ENCODE assay signal across 23 cellular contexts in genomic region chr22:42039271-42039670, GRCh38. TPM values are rescaled to one million over a fixed set of nuclear protein-coding genes. Genes with fewer than 3 reads are reported as not detected.
"Had no signal": no experiment of that assay in that cellular context is flagged by ENCODE, and none has a peak within 500 bp of the region (broad histone marks: within the 10 kb centered on the region; RNA-seq: fewer than 3 reads in every experiment).

No MANE protein-coding gene starts in this region.

- ATAC-seq: activated naive CD4-positive, alpha-beta T cell treated with anti-CD3 and anti-CD28 coated beads, Interleukin-2, amount 50 U/mL, for 72 hours; activated T-helper 17 cell treated with anti-CD3 and anti-CD28 coated beads, Interleukin-2, amount 50 U/mL, for 72 hours; effector memory CD8-positive, alpha-beta T cell; foreskin keratinocyte; left ventricle myocardium superior; natural killer cell treated with Interleukin-12 subunit alpha and Interleukin-12 subunit beta and Interleukin-15 and Interleukin-18, amount 100 ng/mL, for 72 hours; stimulated activated naive B cell treated with anti-CD40 and anti-IgM and Interleukin-4, amounts not matched to agents 10 μg/mL and 1 μg/mL and 100 μg/mL, for 72 hours had no signal

- H3K4me3 Mint-ChIP-seq: activated T-cell treated with anti-CD3 and anti-CD28 coated beads, Interleukin-2, amount 50 U/mL, for 24 hours; activated T-helper 17 cell treated with anti-CD3 and anti-CD28 coated beads, Interleukin-2, amount 50 U/mL, for 72 hours; effector memory CD8-positive, alpha-beta T cell; natural killer cell treated with Interleukin-12 subunit alpha and Interleukin-12 subunit beta and Interleukin-15 and Interleukin-18, amount 100 ng/mL, for 72 hours; stimulated activated naive B cell treated with anti-CD40 and anti-IgM and Interleukin-4, amounts not matched to agents 10 μg/mL and 1 μg/mL and 100 μg/mL, for 72 hours had no signal

- H3K36me3 ChIP-seq: adrenal gland, sigmoid colon, thoracic aorta, WERI-Rb-1 had no signal

- H3K27me3 Mint-ChIP-seq: activated T-cell treated with anti-CD3 and anti-CD28 coated beads, Interleukin-2, amount 50 U/mL, for 24 hours; activated T-helper 17 cell treated with anti-CD3 and anti-CD28 coated beads, Interleukin-2, amount 50 U/mL, for 72 hours; natural killer cell treated with Interleukin-12 subunit alpha and Interleukin-12 subunit beta and Interleukin-15 and Interleukin-18, amount 100 ng/mL, for 72 hours; stimulated activated naive B cell treated with anti-CD40 and anti-IgM and Interleukin-4, amounts not matched to agents 10 μg/mL and 1 μg/mL and 100 μg/mL, for 72 hours had no signal

- H3K4me3 ChIP-seq: adrenal gland, sigmoid colon, smooth muscle cell, thoracic aorta had no signal

- DNase-seq: activated CD4-positive, alpha-beta T cell treated with anti-CD3 and anti-CD28 coated beads for 1 hour; activated T-cell treated with anti-CD3 and anti-CD28 coated beads, Interleukin-2, amount 50 U/mL, for 24 hours; adrenal gland; central memory CD4-positive, alpha-beta T cell; effector memory CD8-positive, alpha-beta T cell; foreskin keratinocyte; left ventricle myocardium superior; retina; sigmoid colon; stimulated activated CD4-positive, alpha-beta T cell treated with anti-CD3 and anti-CD28 coated beads, Interleukin-15, amount 100 ng/mL, for 24 hours; stimulated activated CD8-positive, alpha-beta memory T cell treated with anti-CD3 and anti-CD28 coated beads, Interleukin-4, amount 100 ng/mL, for 48 hours; stimulated activated naive B cell treated with anti-CD40 and anti-IgM and Interleukin-4, amounts not matched to agents 10 μg/mL and 1 μg/mL and 100 μg/mL, for 72 hours; T-helper 1 cell; WERI-Rb-1 had no signal

- H3K4me1 Mint-ChIP-seq: activated T-helper 17 cell treated with anti-CD3 and anti-CD28 coated beads, Interleukin-2, amount 50 U/mL, for 72 hours had no signal

- H3K27me3 ChIP-seq: adrenal gland, foreskin keratinocyte, sigmoid colon had no signal

- H3K27ac Mint-ChIP-seq: activated T-cell treated with anti-CD3 and anti-CD28 coated beads, Interleukin-2, amount 50 U/mL, for 24 hours; activated T-helper 17 cell treated with anti-CD3 and anti-CD28 coated beads, Interleukin-2, amount 50 U/mL, for 72 hours; effector memory CD8-positive, alpha-beta T cell; natural killer cell treated with Interleukin-12 subunit alpha and Interleukin-12 subunit beta and Interleukin-15 and Interleukin-18, amount 100 ng/mL, for 72 hours; progenitor cell of endocrine pancreas had no signal

RNA-seq across cellular contexts. Expression of gene PHETA2, which starts 34.8 kb away (rescaled TPM):
- total RNA-seq: osteocyte had no signal

RNA-seq across cellular contexts. Expression of gene WBP2NL, which starts 40.7 kb away (rescaled TPM):
- total RNA-seq: astrocyte, dermis microvascular lymphatic vessel endothelial cell, osteocyte, progenitor cell of endocrine pancreas, smooth muscle cell had no signal
